In the genomic region with DNA sequence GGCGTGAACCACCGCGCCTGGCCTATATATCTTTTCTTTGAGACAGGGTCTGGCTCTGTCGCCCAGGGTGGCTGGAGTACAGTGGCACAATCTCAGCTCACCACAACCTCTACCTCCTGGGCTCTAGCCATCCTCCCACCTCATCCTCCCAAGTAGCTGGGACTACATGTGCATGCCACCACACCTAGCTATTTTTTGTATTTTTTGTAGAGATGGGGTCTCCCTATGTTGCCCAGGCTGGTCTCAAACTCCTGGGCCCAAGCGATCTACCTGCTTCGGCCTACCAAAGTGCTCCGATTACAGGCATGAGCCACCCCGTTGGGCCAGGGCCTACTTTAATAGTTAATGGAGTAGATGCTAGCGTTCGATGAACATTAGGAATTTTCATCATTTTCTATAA, we compare ENCODE assay signal across 8 cellular contexts. TPM values are rescaled to one million over a fixed set of nuclear protein-coding genes. Genes with fewer than 3 reads are reported as not detected.
DNase-seq lines count a peak whose midpoint lies in the region; TF ChIP-seq lines count a peak whose summit lies in the region.
"Had no signal": no experiment of that assay in that cellular context is flagged by ENCODE, and none has a peak within 500 bp of the region (broad histone marks: within the 10 kb centered on the region; RNA-seq: fewer than 3 reads in every experiment).

No MANE protein-coding gene starts in this region.

- intact Hi-C loops in Calu3 (cut with micrococcal nuclease; ENCODE audit: unreplicated experiment): no loop called here
- intact Hi-C loops in activated T-helper 1 cell treated with anti-CD3 and anti-CD28 coated beads, Interleukin-12 subunit alpha, Interleukin-12 subunit beta, Interleukin-2, Interleukin-4 antibody, amounts not matched to agents 30 ng/mL and 10 ng/mL and 1 ng/mL, durations not matched to agents 14 hours and 24 hours and 36 hours (cut with micrococcal nuclease): loop anchor here (1.0 to 5.0 kb wide), 3 partner anchors 57 to 108 kb away; a partner anchor contains a TSS

- H3K9me3 ChIP-seq in muscle layer of duodenum (ENCODE audit: control insufficient read depth in 1 of 2, low read length in 2 of 2): no peaks in the 10 kb centered on the region

- H3K36me3 ChIP-seq in muscle layer of duodenum (ENCODE audit: control insufficient read depth in 1 of 2, insufficient read depth in 2 of 2, low read length in 2 of 2): peaks cover 15 to 27% of the 10 kb centered on the region in 2 donors

- TF ChIP-seq CTCF in Calu3 (IDR thresholded peaks at IDR 0.05; ENCODE audit: unreplicated experiment): no peak

- DNase-seq in Calu3: no peak
- no peak for DNase-seq in activated T-helper 1 cell treated with anti-CD3 and anti-CD28 coated beads, Interleukin-12 subunit alpha, Interleukin-12 subunit beta, Interleukin-2, Interleukin-4 antibody, amounts not matched to agents 30 ng/mL and 10 ng/mL and 1 ng/mL, durations not matched to agents 14 hours and 24 hours and 36 hours (ENCODE audit: low spot score)
- DNase-seq in NK-92 treated with Interleukin-12 subunit alpha and Interleukin-12 subunit beta, amount 100 ng/mL, for 24 hours (lab: John Stamatoyannopoulos, UW): no peak
- no peak for DNase-seq in Kasumi-1 (lab: John Stamatoyannopoulos, UW)
- DNase-seq in NCI-H1417 treated with DMSO at 0.1 percent for 48 hours (lab: John Stamatoyannopoulos, UW): no peak
- DNase-seq: KBM-7; stimulated activated CD4-positive, alpha-beta T cell treated with anti-CD3 and anti-CD28 coated beads, Interleukin-2, amount 100 ng/mL, for 48 hours had no signal

- peaks cover 15% of the 10 kb centered on the region for H3K4me1 Mint-ChIP-seq in Calu3 (ENCODE audit: low read depth, unreplicated experiment)
- peaks cover 44% of the 10 kb centered on the region for H3K4me1 Mint-ChIP-seq in activated T-helper 1 cell treated with anti-CD3 and anti-CD28 coated beads, Interleukin-12 subunit alpha, Interleukin-12 subunit beta, Interleukin-2, Interleukin-4 antibody, amounts not matched to agents 30 ng/mL and 10 ng/mL and 1 ng/mL, durations not matched to agents 14 hours and 24 hours and 36 hours (ENCODE audit: low read depth)

- peak overlapping the region; percentile 59 to 71 for H3K4me3 ChIP-seq in muscle layer of duodenum (ENCODE audit: low read depth in 1 of 2, low read length in 2 of 2)

- no peaks in the 10 kb centered on the region for H3K9me3 Mint-ChIP-seq in Calu3 (ENCODE audit: low read depth, unreplicated experiment)
- H3K9me3 Mint-ChIP-seq in activated T-helper 1 cell treated with anti-CD3 and anti-CD28 coated beads, Interleukin-12 subunit alpha, Interleukin-12 subunit beta, Interleukin-2, Interleukin-4 antibody, amounts not matched to agents 30 ng/mL and 10 ng/mL and 1 ng/mL, durations not matched to agents 14 hours and 24 hours and 36 hours: no peaks in the 10 kb centered on the region

- H3K27ac Mint-ChIP-seq in Calu3 (ENCODE audit: unreplicated experiment): no peak overlapping the region
- H3K27ac Mint-ChIP-seq in activated T-helper 1 cell treated with anti-CD3 and anti-CD28 coated beads, Interleukin-12 subunit alpha, Interleukin-12 subunit beta, Interleukin-2, Interleukin-4 antibody, amounts not matched to agents 30 ng/mL and 10 ng/mL and 1 ng/mL, durations not matched to agents 14 hours and 24 hours and 36 hours: peak overlapping the region; percentile 81

- BruUV-seq in Calu3 (replicated peaks; lab: Mats Ljungman, UMichigan): no TSS peak

- peak overlapping the region; percentile 45 for H3K27ac ChIP-seq in muscle layer of duodenum (ENCODE audit: low read length)

- no peaks in the 10 kb centered on the region for H3K27me3 ChIP-seq in muscle layer of duodenum (ENCODE audit: low read depth, low read length)

- H3K4me3 Mint-ChIP-seq in Calu3 (ENCODE audit: low read depth, unreplicated experiment): peak overlapping the region; percentile 96
- H3K4me3 Mint-ChIP-seq in activated T-helper 1 cell treated with anti-CD3 and anti-CD28 coated beads, Interleukin-12 subunit alpha, Interleukin-12 subunit beta, Interleukin-2, Interleukin-4 antibody, amounts not matched to agents 30 ng/mL and 10 ng/mL and 1 ng/mL, durations not matched to agents 14 hours and 24 hours and 36 hours: peak overlapping the region; percentile 89

- no peaks in the 10 kb centered on the region for H3K27me3 Mint-ChIP-seq in Calu3 (ENCODE audit: unreplicated experiment)
- H3K27me3 Mint-ChIP-seq in activated T-helper 1 cell treated with anti-CD3 and anti-CD28 coated beads, Interleukin-12 subunit alpha, Interleukin-12 subunit beta, Interleukin-2, Interleukin-4 antibody, amounts not matched to agents 30 ng/mL and 10 ng/mL and 1 ng/mL, durations not matched to agents 14 hours and 24 hours and 36 hours (ENCODE audit: insufficient read depth): no peaks in the 10 kb centered on the region

- peaks cover 6 to 38% of the 10 kb centered on the region in 2 donors for H3K4me1 ChIP-seq in muscle layer of duodenum (ENCODE audit: control insufficient read depth in 1 of 2, insufficient read depth in 2 of 2, low read length in 2 of 2)

- H3K36me3 Mint-ChIP-seq in Calu3 (ENCODE audit: insufficient read depth, unreplicated experiment): peaks cover 52% of the 10 kb centered on the region
- peaks cover 35% of the 10 kb centered on the region for H3K36me3 Mint-ChIP-seq in activated T-helper 1 cell treated with anti-CD3 and anti-CD28 coated beads, Interleukin-12 subunit alpha, Interleukin-12 subunit beta, Interleukin-2, Interleukin-4 antibody, amounts not matched to agents 30 ng/mL and 10 ng/mL and 1 ng/mL, durations not matched to agents 14 hours and 24 hours and 36 hours (ENCODE audit: low read depth)

- CTCF ChIA-PET in Calu3 (lab: Charles Lee): no interaction called here

RNA-seq across cellular contexts. Expression of a gene that starts 3.4 kb away (rescaled TPM):
- total RNA-seq in Calu3 (2022): 67.0 and 87.6 TPM in 2 replicates
- total RNA-seq in activated T-helper 1 cell treated with anti-CD3 and anti-CD28 coated beads, Interleukin-12 subunit alpha, Interleukin-12 subunit beta, Interleukin-2, Interleukin-4 antibody, amounts not matched to agents 30 ng/mL and 10 ng/mL and 1 ng/mL, durations not matched to agents 14 hours and 24 hours and 36 hours: 152 and 153 TPM in 2 replicates

RNA-seq across cellular contexts. Expression of a gene that starts 14.2 kb away (rescaled TPM):
- 124 and 128 TPM in 2 replicates for total RNA-seq in Calu3 (2022)
- total RNA-seq in activated T-helper 1 cell treated with anti-CD3 and anti-CD28 coated beads, Interleukin-12 subunit alpha, Interleukin-12 subunit beta, Interleukin-2, Interleukin-4 antibody, amounts not matched to agents 30 ng/mL and 10 ng/mL and 1 ng/mL, durations not matched to agents 14 hours and 24 hours and 36 hours: 231 and 239 TPM in 2 replicates

RNA-seq across cellular contexts. Expression of a gene that starts 17.0 kb away (rescaled TPM):
- total RNA-seq in Calu3 (2022): 52.2 and 53.8 TPM in 2 replicates
- 68.0 and 70.9 TPM in 2 replicates for total RNA-seq in activated T-helper 1 cell treated with anti-CD3 and anti-CD28 coated beads, Interleukin-12 subunit alpha, Interleukin-12 subunit beta, Interleukin-2, Interleukin-4 antibody, amounts not matched to agents 30 ng/mL and 10 ng/mL and 1 ng/mL, durations not matched to agents 14 hours and 24 hours and 36 hours

RNA-seq across cellular contexts. Expression of a gene that starts 23.9 kb away (rescaled TPM):
- 6.7 and 7.1 TPM in 2 replicates for total RNA-seq in Calu3 (2022)
- total RNA-seq in activated T-helper 1 cell treated with anti-CD3 and anti-CD28 coated beads, Interleukin-12 subunit alpha, Interleukin-12 subunit beta, Interleukin-2, Interleukin-4 antibody, amounts not matched to agents 30 ng/mL and 10 ng/mL and 1 ng/mL, durations not matched to agents 14 hours and 24 hours and 36 hours: 11.8 and 12.2 TPM in 2 replicates

RNA-seq across cellular contexts. Expression of a gene that starts 31.3 kb away (rescaled TPM):
- total RNA-seq in Calu3 (2022): not detected in 2 replicates
- total RNA-seq in activated T-helper 1 cell treated with anti-CD3 and anti-CD28 coated beads, Interleukin-12 subunit alpha, Interleukin-12 subunit beta, Interleukin-2, Interleukin-4 antibody, amounts not matched to agents 30 ng/mL and 10 ng/mL and 1 ng/mL, durations not matched to agents 14 hours and 24 hours and 36 hours: 0.12 TPM in 1 of 2 replicates, not detected in the other
